Comparison of ENCODE assay signal across 16 cellular contexts in the genomic region with DNA sequence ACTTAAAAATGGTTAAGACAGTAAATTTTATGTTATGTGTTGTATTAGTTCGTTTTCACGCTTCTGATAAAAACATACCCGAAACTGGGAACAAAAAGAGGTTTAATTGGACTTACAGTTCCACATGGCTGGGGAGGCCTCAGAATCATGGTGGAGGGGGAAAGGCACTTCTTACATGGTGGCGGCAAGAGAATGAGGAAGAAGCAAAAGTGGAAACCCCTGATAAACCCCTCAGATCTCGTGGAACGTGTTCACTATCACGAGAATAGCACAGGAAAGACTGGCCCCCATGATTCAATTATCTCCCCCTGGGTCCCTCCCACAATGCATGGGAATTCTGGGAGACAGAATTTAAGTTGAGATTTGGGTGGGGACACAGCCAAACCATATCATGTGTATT. TPM values are rescaled to one million over a fixed set of nuclear protein-coding genes. Genes with fewer than 3 reads are reported as not detected.
"Had no signal": no experiment of that assay in that cellular context is flagged by ENCODE, and none has a peak within 500 bp of the region (broad histone marks: within the 10 kb centered on the region; RNA-seq: fewer than 3 reads in every experiment).

No MANE protein-coding gene starts in this region.

RNA-seq across cellular contexts. Expression of a gene that starts 18.3 kb away (rescaled TPM):
- total RNA-seq: stomach, subcutaneous adipose tissue, suprapubic skin, temporal lobe, thoracic aorta, tibial nerve, upper lobe of right lung, ureter, urinary bladder, vagina had no signal
- polyA plus RNA-seq: stomach had no signal

RNA-seq across cellular contexts. Expression of a gene that starts 25.7 kb away (rescaled TPM):
- total RNA-seq: stomach, subcutaneous adipose tissue, temporal lobe, thoracic aorta, thyroid gland, tibial nerve, upper lobe of left lung, upper lobe of right lung, ureter, urinary bladder, uterus, vagina had no signal
- polyA plus RNA-seq: stomach, urinary bladder had no signal

RNA-seq across cellular contexts. Expression of a gene that starts 39.6 kb away (rescaled TPM):
- total RNA-seq: stomach, subcutaneous adipose tissue, suprapubic skin, temporal lobe, testis, thoracic aorta, thyroid gland, tibial nerve, transverse colon, upper lobe of left lung, upper lobe of right lung, ureter, urinary bladder, uterus, vagina had no signal
- polyA plus RNA-seq: stomach, thymus, urinary bladder had no signal
